In genomic region chr12:124296916-124297351, GRCh38 we compare ENCODE assay signal across 24 cellular contexts. TPM values are rescaled to one million over a fixed set of nuclear protein-coding genes. Genes with fewer than 3 reads are reported as not detected.
DNase-seq lines count a peak whose midpoint lies in the region; ATAC-seq and TF ChIP-seq lines count a peak whose summit lies in the region.
"Had no signal": no experiment of that assay in that cellular context is flagged by ENCODE, and none has a peak within 500 bp of the region (broad histone marks: within the 10 kb centered on the region; RNA-seq: fewer than 3 reads in every experiment).

No MANE protein-coding gene starts in this region.

- H3K4me1 ChIP-seq in iPS-20b (ENCODE audit: insufficient read depth, low read length) (peaks cover 7% of the 10 kb centered on the region; the same call in 1 of the 2 replicates), osteoblast (ENCODE audit: insufficient read depth, low read length) (no peaks in the 10 kb centered on the region)
- H3K4me1 ChIP-seq: testis had no signal

- no peaks in the 10 kb centered on the region for H3K9me3 Mint-ChIP-seq in T-cell
- H3K9me3 Mint-ChIP-seq: activated B cell treated with CpG ODN at 0.5 μM for 24 hours; CD4-positive, CD25-positive, alpha-beta regulatory T cell; naive thymus-derived CD4-positive, alpha-beta T cell had no signal

- no peak for TF ChIP-seq CTCF in osteoblast (IDR thresholded peaks at IDR 0.05; ENCODE audit: extremely low read depth, low read depth, low read length)

- no peak overlapping the region for H3K4me3 Mint-ChIP-seq in T-cell
- H3K4me3 Mint-ChIP-seq: activated B cell treated with CpG ODN at 0.5 μM for 24 hours; CD4-positive, CD25-positive, alpha-beta regulatory T cell; IgD-negative memory B cell had no signal

- H3K4me3 ChIP-seq in iPS-20b (ENCODE audit: low read length) (peak overlapping the region; percentile 61; the same call in 1 of the 2 replicates), osteoblast (ENCODE audit: insufficient read depth, low read length) (no peak overlapping the region)
- H3K4me3 ChIP-seq: testis had no signal

- H4K20me1 ChIP-seq in osteoblast (ENCODE audit: insufficient read depth, low read length) = peaks cover 5% of the 10 kb centered on the region

- H3K27ac ChIP-seq in iPS-20b (ENCODE audit: low read length) (no peak overlapping the region), osteoblast (ENCODE audit: low read depth, low read length) (no peak overlapping the region)
- H3K27ac ChIP-seq: dorsolateral prefrontal cortex, left ventricle myocardium inferior, testis had no signal

- H3K27me3 Mint-ChIP-seq in T-cell = peaks cover 30 to 63% of the 10 kb centered on the region in 2 donors

- no peaks in the 10 kb centered on the region for H3K36me3 Mint-ChIP-seq in T-cell
- H3K36me3 Mint-ChIP-seq: CD4-positive, CD25-positive, alpha-beta regulatory T cell; IgD-negative memory B cell; naive thymus-derived CD4-positive, alpha-beta T cell had no signal

- peaks cover 1 to 4% (median 4%) of the 10 kb centered on the region in 3 donors for H3K4me1 Mint-ChIP-seq in T-cell
- H3K4me1 Mint-ChIP-seq: activated B cell treated with CpG ODN at 0.5 μM for 24 hours, T-helper 17 cell had no signal

- H3K79me2 ChIP-seq in osteoblast (ENCODE audit: insufficient read depth, low read length) = no peaks in the 10 kb centered on the region

- H3K9me3 ChIP-seq in iPS-20b (ENCODE audit: insufficient read depth, low read depth, low read length) (no peaks in the 10 kb centered on the region), osteoblast (ENCODE audit: low read depth, low read length) (no peaks in the 10 kb centered on the region)
- H3K9me3 ChIP-seq: left ventricle myocardium inferior, testis had no signal

- H3K36me3 ChIP-seq in iPS-20b (ENCODE audit: insufficient read depth, low read depth, low read length) = no peaks in the 10 kb centered on the region
- no peaks in the 10 kb centered on the region for H3K36me3 ChIP-seq in osteoblast (ENCODE audit: insufficient read depth, low read length)
- H3K36me3 ChIP-seq: left ventricle myocardium inferior had no signal

- peak; percentile 25 for DNase-seq in Right ventricle myocardium superior
- DNase-seq in Right ventricle myocardium inferior (ENCODE audit: missing footprints) = no peak
- peak; percentile 85 for DNase-seq in osteoblast (ENCODE audit: insufficient read length, low spot score, missing footprints)
- DNase-seq in T-cell = no peak
- no peak for DNase-seq in DMS153 (lab: John Stamatoyannopoulos, UW)
- no peak for DNase-seq in NCI-H146 treated with DMSO at 0.1 percent for 48 hours (lab: John Stamatoyannopoulos, UW; ENCODE audit: unreplicated experiment)
- no peak for DNase-seq in NOMO-1 (lab: John Stamatoyannopoulos, UW; ENCODE audit: unreplicated experiment in 2 of 2)
- DNase-seq: activated B cell treated with CpG ODN at 0.5 μM for 24 hours; activated effector memory CD4-positive, alpha-beta T cell treated with Interleukin-2 at 50 U/mL for 16 hours; CD4-positive, CD25-positive, alpha-beta regulatory T cell; dorsolateral prefrontal cortex; HCEC 1CT; left ventricle myocardium inferior; MV-4-11; naive thymus-derived CD4-positive, alpha-beta T cell; NCI-H2107; stimulated activated CD4-positive, alpha-beta T cell treated with anti-CD3 and anti-CD28 coated beads, Interleukin-2, amount 100 ng/mL, for 48 hours; stimulated activated CD8-positive, alpha-beta memory T cell treated with anti-CD3 and anti-CD28 coated beads, Interleukin-4, amount 100 ng/mL, for 48 hours; T-helper 17 cell; testis had no signal

- CTCF ChIA-PET in T-cell (lab: Charles Lee) = no interaction called here

- intact Hi-C loops in Right ventricle myocardium superior (cut with DNase I) (no loop called here), Right ventricle myocardium inferior (cut with DNase I) (no loop called here)

- POLR2A ChIA-PET in T-cell (lab: Charles Lee) = no interaction called here

- ATAC-seq in Right ventricle myocardium superior (ENCODE audit: poor library complexity) (no peak), Right ventricle myocardium inferior (no peak), T-cell (replicated peaks in 1 of 4) (no peak)
- ATAC-seq: naive thymus-derived CD4-positive, alpha-beta T cell; right cardiac atrium; T-helper 17 cell had no signal

- H3K9ac ChIP-seq in iPS-20b (ENCODE audit: low read depth, low read length) = no peak overlapping the region

- peaks cover 36% of the 10 kb centered on the region for H3K27me3 ChIP-seq in iPS-20b (ENCODE audit: insufficient read depth, low read length)
- H3K27me3 ChIP-seq in osteoblast (ENCODE audit: insufficient read depth, low read length) = peaks cover 29% of the 10 kb centered on the region
- H3K27me3 ChIP-seq: testis had no signal

- H3K4me2 ChIP-seq in osteoblast (ENCODE audit: insufficient read depth, low read length) = peak overlapping the region; percentile 32

- no peak overlapping the region for H2AFZ ChIP-seq in osteoblast (ENCODE audit: low read length)

- no peak overlapping the region for H3K27ac Mint-ChIP-seq in T-cell
- H3K27ac Mint-ChIP-seq: activated B cell treated with CpG ODN at 0.5 μM for 24 hours; CD4-positive, CD25-positive, alpha-beta regulatory T cell; IgD-negative memory B cell; naive thymus-derived CD4-positive, alpha-beta T cell; T-helper 17 cell had no signal

RNA-seq across cellular contexts. Expression of gene RFLNA, which starts 2.0 kb away (rescaled TPM):
- total RNA-seq in Right ventricle myocardium superior (0.16 TPM), Right ventricle myocardium inferior (0.19 TPM), osteoblast (15.9 and 16.2 TPM in 2 replicates), T-cell (not detected)
- total RNA-seq: A172; activated B cell treated with CpG ODN at 0.5 μM for 24 hours; CD4-positive, CD25-positive, alpha-beta regulatory T cell; naive thymus-derived CD4-positive, alpha-beta T cell; T-helper 17 cell had no signal

Comparison
In these comparisons a context has a peak if more than half of its experiments do, and no peak if none do; other contexts are left out.
1. DNase-seq: peak in Right ventricle myocardium superior (single experiment) and osteoblast (single experiment); none in Right ventricle myocardium inferior (single experiment), T-cell (0 of 34), DMS153 (single experiment), NCI-H146 treated with DMSO at 0.1 percent for 48 hours (single experiment) and NOMO-1 (0 of 2).
2. RNA of gene RFLNA, which starts 2.0 kb away (total RNA-seq): 15.9 to 16.2 TPM in osteoblast; 0.19 TPM in Right ventricle myocardium inferior (single experiment), 0.16 TPM in Right ventricle myocardium superior (single experiment) and not detected in T-cell; every median in the first group is over 10 times any median in the second.